In the genomic region with DNA sequence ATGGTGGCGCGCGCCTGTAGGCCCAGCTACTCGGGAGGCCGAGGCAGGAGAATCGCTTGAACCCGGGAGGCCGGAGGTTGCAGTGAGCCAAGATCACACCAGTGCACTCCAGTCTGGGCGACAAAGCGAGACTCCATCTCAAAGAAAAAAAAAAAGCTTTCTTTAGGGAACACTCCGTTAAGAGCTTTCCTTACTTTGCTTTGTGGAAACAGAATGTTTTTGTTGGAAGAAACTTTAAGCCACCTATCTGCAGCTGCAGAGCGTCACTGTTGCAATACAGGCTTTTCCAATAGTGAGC, we compare ENCODE assay signal across 8 cellular contexts. TPM values are rescaled to one million over a fixed set of nuclear protein-coding genes. Genes with fewer than 3 reads are reported as not detected.
DNase-seq lines count a peak whose midpoint lies in the region; ATAC-seq, FAIRE-seq and TF ChIP-seq lines count a peak whose summit lies in the region.

No MANE protein-coding gene starts in this region.

- TF ChIP-seq CTCF in CD14-positive monocyte (IDR thresholded peaks at IDR 0.05) (no peak), OCI-LY1 (IDR thresholded peaks at IDR 0.05; ENCODE audit: low read length) (no peak), dorsolateral prefrontal cortex (IDR thresholded peaks at IDR 0.05 in 54 of 56, conservative IDR thresholded peaks at IDR 0.05 in 2 of 56; ENCODE audit: low read depth in 1 of 56, partially characterized antibody in 56 of 56) (no peak), osteocyte (IDR thresholded peaks at IDR 0.05) (no peak)

- H3K27me3 Mint-ChIP-seq in CD14-positive monocyte (ENCODE audit: low read depth in 3 of 3) (peaks cover 0 to 1% (median 0%) of the 10 kb centered on the region in 3 donors), osteocyte (ENCODE audit: unreplicated experiment) (no peaks in the 10 kb centered on the region)

- peak overlapping the region; percentile 95 to 99 (median 96) for H3K27ac Mint-ChIP-seq in CD14-positive monocyte
- H3K27ac Mint-ChIP-seq in osteocyte (ENCODE audit: unreplicated experiment) = peak overlapping the region; percentile 69

- H3K27me3 ChIP-seq in OCI-LY1 (ENCODE audit: insufficient read depth, low read length) (no peaks in the 10 kb centered on the region), dorsolateral prefrontal cortex (no peaks in the 10 kb centered on the region)

- no peaks in the 10 kb centered on the region for H4K20me1 ChIP-seq in OCI-LY1 (ENCODE audit: insufficient read depth, low read length)

- H3K27ac ChIP-seq in OCI-LY1 (ENCODE audit: low read depth, low read length, poor library complexity, severe bottlenecking) (no peak overlapping the region), dorsolateral prefrontal cortex (peak overlapping the region in 51 of 59 donors; percentile 85 to 98 (median 94))

- peaks cover 27% of the 10 kb centered on the region for H3K4me1 Mint-ChIP-seq in CD14-positive monocyte
- H3K4me1 Mint-ChIP-seq in osteocyte (ENCODE audit: unreplicated experiment) = peaks cover 8% of the 10 kb centered on the region

- FAIRE-seq in GM19239 (lab: Jason Lieb, UNC) = no peak

- peaks cover 18% of the 10 kb centered on the region for H3K4me1 ChIP-seq in OCI-LY1 (ENCODE audit: insufficient read depth, low read length, severe bottlenecking)

- no peaks in the 10 kb centered on the region for H3K9me3 ChIP-seq in OCI-LY1 (ENCODE audit: low read length)

- no peak for DNase-seq in CD14-positive monocyte (ENCODE audit: low spot score)
- no peak for DNase-seq in dorsolateral prefrontal cortex
- no peak for DNase-seq in osteocyte (ENCODE audit: extremely low spot score, unreplicated experiment)
- DNase-seq in DMS114 treated with DMSO at 0.1 percent for 48 hours (lab: John Stamatoyannopoulos, UW; ENCODE audit: unreplicated experiment) = no peak
- DNase-seq in DMS53 treated with DMSO at 0.1 percent for 48 hours (lab: John Stamatoyannopoulos, UW; ENCODE audit: unreplicated experiment) = no peak
- no peak for DNase-seq in GM19239 (ENCODE audit: insufficient read length, low spot score)

- no peaks in the 10 kb centered on the region for H3K9me2 ChIP-seq in OCI-LY1 (ENCODE audit: low read depth, low read length)

- peaks cover 0 to 6% (median 0%) of the 10 kb centered on the region in 7 donors for H3K9me3 Mint-ChIP-seq in CD14-positive monocyte
- peaks cover 4% of the 10 kb centered on the region for H3K9me3 Mint-ChIP-seq in osteocyte (ENCODE audit: unreplicated experiment)

- ATAC-seq in GM21825 (IDR thresholded peaks at IDR 0.05; ENCODE audit: unreplicated experiment) = no peak

- H3K9ac ChIP-seq in OCI-LY1 (ENCODE audit: low read length) = no peak overlapping the region; the same call in 1 of the 2 replicates

- no peak overlapping the region for H2AFZ ChIP-seq in OCI-LY1 (ENCODE audit: low read length)

- H3K4me3 Mint-ChIP-seq in CD14-positive monocyte (peak overlapping the region; percentile 76 to 88), osteocyte (ENCODE audit: unreplicated experiment) (peak overlapping the region; percentile 93)

- H3K79me2 ChIP-seq in OCI-LY1 (ENCODE audit: insufficient read depth, low read length) = no peaks in the 10 kb centered on the region

- H3K36me3 Mint-ChIP-seq in CD14-positive monocyte (peaks cover 4 to 5% of the 10 kb centered on the region in 2 donors), osteocyte (ENCODE audit: unreplicated experiment) (no peaks in the 10 kb centered on the region)

- H3K4me3 ChIP-seq in OCI-LY1 (ENCODE audit: low read depth, low read length, poor library complexity, severe bottlenecking) = peak overlapping the region; percentile 79
- H3K4me3 ChIP-seq in dorsolateral prefrontal cortex = peak overlapping the region in 55 of 59 donors; percentile 54 to 87 (median 79)

- H3F3A ChIP-seq in OCI-LY1 (ENCODE audit: insufficient read depth, low read length) = no peaks in the 10 kb centered on the region

- intact Hi-C loops in CD14-positive monocyte (cut with micrococcal nuclease) = no loop called here
- intact Hi-C loops in dorsolateral prefrontal cortex (cut with DNase I) = loop anchor here in 1 of 2 donors (5.0 kb wide), 1 partner anchor 319 kb away; no protein-coding TSS in a partner anchor

- no peaks in the 10 kb centered on the region for H3K36me3 ChIP-seq in OCI-LY1 (ENCODE audit: insufficient read depth, low read length)

- H3K4me2 ChIP-seq in OCI-LY1 (ENCODE audit: low read length) = peak overlapping the region; percentile 86

RNA-seq across cellular contexts. Expression of gene TPK1, which starts 0.6 kb away (rescaled TPM):
- 10 to 100 TPM; 33.1 to 33.8 TPM for polyA plus RNA-seq in CD14-positive monocyte
- total RNA-seq in dorsolateral prefrontal cortex (10 to 100 TPM in 119 of 120 experiments, 1 to 10 TPM in 1; 10.0 to 33.7 (median 19.2) TPM), osteocyte (4.2 and 5.6 TPM in 2 replicates)
